In genomic region chr4:26197018-26197779, GRCh38 we compare ENCODE assay signal across 8 cellular contexts.
DNase-seq lines count a peak whose midpoint lies in the region; ATAC-seq and TF ChIP-seq lines count a peak whose summit lies in the region.

No MANE protein-coding gene starts in this region.

- ATAC-seq in GM19372 (IDR thresholded peaks at IDR 0.05; ENCODE audit: low read depth, unreplicated experiment) (peak; percentile 78), HG03432 (IDR thresholded peaks at IDR 0.05; ENCODE audit: unreplicated experiment) (peak; percentile 88), activated B cell treated with CpG ODN at 0.5 μM for 24 hours (ENCODE audit: low read depth) (peak; percentile 58)

- no peaks in the 10 kb centered on the region for H3F3A ChIP-seq in neural progenitor cell (ENCODE audit: low read depth)

- no peak overlapping the region for H2AFZ ChIP-seq in neural progenitor cell (replicated peaks)

- H3K4me2 ChIP-seq in neural progenitor cell = no peak overlapping the region

- H3K9ac ChIP-seq in neural progenitor cell = no peak overlapping the region

- no peaks in the 10 kb centered on the region for H3K9me3 Mint-ChIP-seq in activated B cell treated with CpG ODN at 0.5 μM for 24 hours
- H3K9me3 Mint-ChIP-seq in neural progenitor cell = no peaks in the 10 kb centered on the region

- H4K20me1 ChIP-seq in neural progenitor cell (ENCODE audit: low read depth) = no peaks in the 10 kb centered on the region

- no peaks in the 10 kb centered on the region for H3K9me3 ChIP-seq in neural progenitor cell (ENCODE audit: low read depth)

- H3K4me1 Mint-ChIP-seq in activated B cell treated with CpG ODN at 0.5 μM for 24 hours = peaks cover 10% of the 10 kb centered on the region
- peaks cover 10% of the 10 kb centered on the region for H3K4me1 Mint-ChIP-seq in neural progenitor cell

- H3K79me2 ChIP-seq in neural progenitor cell (ENCODE audit: low read depth) = no peaks in the 10 kb centered on the region

- no peaks in the 10 kb centered on the region for H3K36me3 ChIP-seq in neural progenitor cell

- peak; percentile 36 for DNase-seq in AG04449 (ENCODE audit: low read depth, low spot score)
- DNase-seq in activated B cell treated with CpG ODN at 0.5 μM for 24 hours = no peak
- peak; percentile 89 for DNase-seq in choroid plexus epithelial cell (ENCODE audit: low read depth)
- peak; percentile 53 for DNase-seq in stimulated activated CD8-positive, alpha-beta memory T cell treated with anti-CD3 and anti-CD28 coated beads, Interleukin-12 subunit alpha, Interleukin-12 subunit beta, amount 100 ng/mL, for 4 hours (ENCODE audit: low read depth)
- DNase-seq in DMS114 treated with DMSO at 0.1 percent for 48 hours (lab: John Stamatoyannopoulos, UW; ENCODE audit: unreplicated experiment) = no peak
- no peak for DNase-seq in neural progenitor cell (ENCODE audit: low spot score)

- intact Hi-C loops in activated B cell treated with CpG ODN at 0.5 μM for 24 hours (cut with micrococcal nuclease) = no loop called here

- no peak overlapping the region for H3K4me3 Mint-ChIP-seq in activated B cell treated with CpG ODN at 0.5 μM for 24 hours
- H3K4me3 Mint-ChIP-seq in neural progenitor cell = no peak overlapping the region

- no peak overlapping the region for H3K27ac Mint-ChIP-seq in activated B cell treated with CpG ODN at 0.5 μM for 24 hours
- H3K27ac Mint-ChIP-seq in neural progenitor cell = no peak overlapping the region

- H3K4me1 ChIP-seq in neural progenitor cell = no peaks in the 10 kb centered on the region

- no peaks in the 10 kb centered on the region for H3K36me3 Mint-ChIP-seq in activated B cell treated with CpG ODN at 0.5 μM for 24 hours (ENCODE audit: low read depth)
- H3K36me3 Mint-ChIP-seq in neural progenitor cell = no peaks in the 10 kb centered on the region

- no peaks in the 10 kb centered on the region for H3K27me3 ChIP-seq in neural progenitor cell

- CTCF ChIA-PET in AG04449 (lab: Yijun Ruan, JAX) (interaction anchor here (1.0 to 4.4 kb wide), 3 partner anchors 11 to 114 kb away, joined by 4 to 23 read pairs (median 5); no protein-coding TSS in a partner anchor), activated B cell treated with CpG ODN at 0.5 μM for 24 hours (lab: Charles Lee) (no interaction called here)

- no peak overlapping the region for H3K4me3 ChIP-seq in AG04449 (ENCODE audit: low read depth, low read length)
- no peak overlapping the region for H3K4me3 ChIP-seq in choroid plexus epithelial cell (ENCODE audit: low read depth, low read length)
- H3K4me3 ChIP-seq in neural progenitor cell = no peak overlapping the region

- TF ChIP-seq CTCF in AG04449 (IDR thresholded peaks at IDR 0.05; ENCODE audit: insufficient read depth, low read length, missing control alignments) (no peak), activated B cell treated with CpG ODN at 0.5 μM for 24 hours (IDR thresholded peaks at IDR 0.05) (no peak), choroid plexus epithelial cell (conservative IDR thresholded peaks at IDR 0.05; ENCODE audit: low read depth, low read length) (no peak), neural progenitor cell (IDR thresholded peaks at IDR 0.05) (no peak)

- H3K27me3 Mint-ChIP-seq in activated B cell treated with CpG ODN at 0.5 μM for 24 hours (peaks cover 4% of the 10 kb centered on the region), neural progenitor cell (ENCODE audit: insufficient read depth, low read depth) (peaks cover 2% of the 10 kb centered on the region)

- POLR2A ChIA-PET in AG04449 (lab: Yijun Ruan, JAX) (interaction anchor here (0.8 to 1.0 kb wide), 2 partner anchors 21 to 26 kb away, joined by 3 to 4 read pairs; no protein-coding TSS in a partner anchor), activated B cell treated with CpG ODN at 0.5 μM for 24 hours (lab: Charles Lee) (interaction anchor here (0.7 kb wide), 1 partner anchor 116 kb away, joined by 3 read pairs; no protein-coding TSS in a partner anchor)

- no peak overlapping the region for H3K27ac ChIP-seq in neural progenitor cell

Comparison
In these comparisons a context has a peak if more than half of its experiments do, and no peak if none do; other contexts are left out.
1. DNase-seq: peak in AG04449 (single experiment), choroid plexus epithelial cell (single experiment) and stimulated activated CD8-positive, alpha-beta memory T cell treated with anti-CD3 and anti-CD28 coated beads, Interleukin-12 subunit alpha, Interleukin-12 subunit beta, amount 100 ng/mL, for 4 hours (single experiment); none in activated B cell treated with CpG ODN at 0.5 μM for 24 hours (single experiment), DMS114 treated with DMSO at 0.1 percent for 48 hours (single experiment) and neural progenitor cell (single experiment).
2. Peak in every context shown above with its lines, with median percentiles within 50 percentile points of each other: ATAC-seq.